ENCODE assay signal across 11 cellular contexts in the genomic region with DNA sequence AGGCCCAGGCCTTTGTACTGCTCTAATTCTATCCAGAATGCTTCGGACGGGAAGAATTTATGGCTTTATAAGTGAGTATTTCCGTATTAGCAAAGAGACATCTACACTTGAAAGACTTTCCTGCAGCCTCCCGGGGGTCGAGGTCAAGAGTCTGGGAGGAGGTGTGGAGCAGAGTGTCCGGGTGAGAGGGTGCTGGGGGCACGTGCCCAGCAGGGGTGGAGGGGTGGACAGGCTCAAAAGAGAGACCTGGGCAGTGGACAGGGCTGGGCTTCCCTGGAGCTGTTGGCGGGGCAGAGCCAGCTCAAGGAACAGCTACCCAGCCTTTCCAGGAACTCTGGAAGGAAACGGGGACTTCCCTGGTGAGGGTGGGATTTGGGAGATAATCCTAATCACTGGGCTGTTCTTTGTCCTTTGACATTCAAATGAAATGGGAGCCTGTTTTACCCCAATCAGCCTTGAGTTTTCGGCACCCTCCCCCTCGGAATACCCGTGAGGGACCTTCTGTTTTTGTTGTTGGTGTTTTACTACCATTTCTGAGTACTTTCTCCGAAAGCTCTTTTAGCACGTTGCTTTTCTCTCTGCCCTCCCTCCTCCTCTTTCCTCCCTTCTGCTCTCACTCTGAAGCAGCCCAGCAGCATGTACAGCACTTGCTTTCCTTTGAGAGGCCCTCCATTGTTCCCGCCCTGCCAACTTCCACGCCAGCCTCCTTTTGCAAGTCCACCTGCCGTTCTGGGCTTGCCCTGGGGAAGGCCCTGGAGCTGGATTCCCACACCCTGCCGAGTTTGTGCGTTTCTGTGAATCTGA.
DNase-seq lines count a peak whose midpoint lies in the region; ATAC-seq and TF ChIP-seq lines count a peak whose summit lies in the region.
"Had no signal": no experiment of that assay in that cellular context is flagged by ENCODE, and none has a peak within 500 bp of the region (broad histone marks: within the 10 kb centered on the region; RNA-seq: fewer than 3 reads in every experiment).

No MANE protein-coding gene starts in this region.

- peaks cover 30% of the 10 kb centered on the region for H3K4me1 Mint-ChIP-seq in mesothelial cell of epicardium
- H3K4me1 Mint-ChIP-seq in type B pancreatic cell (ENCODE audit: unreplicated experiment): peaks cover 71% of the 10 kb centered on the region

- no peak overlapping the region for H3K4me3 Mint-ChIP-seq in mesothelial cell of epicardium
- H3K4me3 Mint-ChIP-seq in type B pancreatic cell: peak overlapping the region; percentile 64
- H3K4me3 Mint-ChIP-seq: T-helper 1 cell treated with Interleukin-12 subunit alpha and Interleukin-12 subunit beta and Interleukin-4 antibody, amounts not matched to agents 30 μg/mL and 1 μg/mL, for 36 hours had no signal

- DNase-seq in cardiac muscle cell (ENCODE audit: low read depth in 1 of 2, low spot score in 1 of 2) (no peak), right atrium auricular region (ENCODE audit: low spot score) (no peak), caudate nucleus (lab: John Stamatoyannopoulos, UW) (no peak), mesothelial cell of epicardium (ENCODE audit: low spot score in 2 of 2, unreplicated experiment in 2 of 2) (no peak), type B pancreatic cell (ENCODE audit: extremely low spot score, unreplicated experiment) (no peak), ureter (ENCODE audit: low spot score) (no peak), OCI-M1 (lab: John Stamatoyannopoulos, UW) (no peak)
- DNase-seq: activated CD8-positive, alpha-beta memory T cell treated with anti-CD3 and anti-CD28 coated beads, Interleukin-2, amount 50 U/mL, for 4 hours had no signal

- peak overlapping the region; percentile 54 for H3K27ac Mint-ChIP-seq in mesothelial cell of epicardium
- peak overlapping the region; percentile 49 for H3K27ac Mint-ChIP-seq in type B pancreatic cell
- H3K27ac Mint-ChIP-seq: T-helper 1 cell treated with Interleukin-12 subunit alpha and Interleukin-12 subunit beta and Interleukin-4 antibody, amounts not matched to agents 30 μg/mL and 1 μg/mL, for 36 hours had no signal

- H3K36me3 Mint-ChIP-seq in mesothelial cell of epicardium (no peaks in the 10 kb centered on the region), type B pancreatic cell (no peaks in the 10 kb centered on the region)

- H3K9me3 ChIP-seq in cardiac muscle cell (ENCODE audit: low read depth): no peaks in the 10 kb centered on the region
- H3K9me3 ChIP-seq in right atrium auricular region: no peaks in the 10 kb centered on the region
- H3K9me3 ChIP-seq: esophagus muscularis mucosa had no signal

- H3K4me3 ChIP-seq in cardiac muscle cell (no peak overlapping the region), right atrium auricular region (no peak overlapping the region)
- H3K4me3 ChIP-seq: esophagus muscularis mucosa had no signal

- no peak for TF ChIP-seq CTCF in cardiac muscle cell (IDR thresholded peaks at IDR 0.05; ENCODE audit: low read depth, low read length)
- no peak for TF ChIP-seq CTCF in right atrium auricular region (IDR thresholded peaks at IDR 0.05)
- TF ChIP-seq CTCF in mesothelial cell of epicardium (IDR thresholded peaks at IDR 0.05; ENCODE audit: unreplicated experiment): no peak
- no peak for TF ChIP-seq CTCF in type B pancreatic cell (conservative IDR thresholded peaks at IDR 0.05)

- no peaks in the 10 kb centered on the region for H3K27me3 ChIP-seq in cardiac muscle cell
- H3K27me3 ChIP-seq in right atrium auricular region: no peaks in the 10 kb centered on the region
- H3K27me3 ChIP-seq: esophagus muscularis mucosa had no signal

- H3K9me3 Mint-ChIP-seq in mesothelial cell of epicardium (no peaks in the 10 kb centered on the region), type B pancreatic cell (no peaks in the 10 kb centered on the region)
- H3K9me3 Mint-ChIP-seq: T-helper 1 cell treated with Interleukin-12 subunit alpha and Interleukin-12 subunit beta and Interleukin-4 antibody, amounts not matched to agents 30 μg/mL and 1 μg/mL, for 36 hours had no signal

- H3K4me1 ChIP-seq in cardiac muscle cell (ENCODE audit: low read depth) (peaks cover 14% of the 10 kb centered on the region), right atrium auricular region (peaks cover 0 to 32% of the 10 kb centered on the region in 2 donors)

- H3K27ac ChIP-seq in cardiac muscle cell (peak overlapping the region; percentile 16), right atrium auricular region (no peak overlapping the region), caudate nucleus (ENCODE audit: low read depth, low read length) (peak overlapping the region; percentile 3)

- no peak for ATAC-seq in HG03460 (IDR thresholded peaks at IDR 0.05; ENCODE audit: unreplicated experiment)

- no peaks in the 10 kb centered on the region for H3K36me3 ChIP-seq in cardiac muscle cell
- no peaks in the 10 kb centered on the region for H3K36me3 ChIP-seq in right atrium auricular region
- H3K36me3 ChIP-seq: esophagus muscularis mucosa had no signal

- H3K27me3 Mint-ChIP-seq in mesothelial cell of epicardium (ENCODE audit: low read depth) (no peaks in the 10 kb centered on the region), type B pancreatic cell (peaks cover 9% of the 10 kb centered on the region)

Comparison
In these comparisons a context has a peak if more than half of its experiments do, and no peak if none do; other contexts are left out.
1. H3K27ac ChIP-seq: peak in cardiac muscle cell (single experiment) and caudate nucleus (single experiment); none in right atrium auricular region (0 of 2).